ENCODE assay signal across 8 cellular contexts in genomic region chr2:636649-637405, GRCh38. TPM values are rescaled to one million over a fixed set of nuclear protein-coding genes. Genes with fewer than 3 reads are reported as not detected.
DNase-seq lines count a peak whose midpoint lies in the region; ATAC-seq and TF ChIP-seq lines count a peak whose summit lies in the region.

No MANE protein-coding gene starts in this region.

- no peaks in the 10 kb centered on the region for H3K36me3 ChIP-seq in gastrocnemius medialis

- H3K27ac ChIP-seq in gastrocnemius medialis: no peak overlapping the region

- POLR2A ChIA-PET in AG04449 (lab: Yijun Ruan, JAX): no interaction called here

- DNase-seq in AG04449 (ENCODE audit: low read depth, low spot score) (no peak), SW480 (ENCODE audit: low spot score) (peak; percentile 62), astrocyte of the spinal cord (ENCODE audit: low read depth, low spot score) (peak; percentile 50), hypothalamus (lab: John Stamatoyannopoulos, UW) (peak in 40 of 51 donors; percentile 3 to 72 (median 36)), gastrocnemius medialis (peak in 1 of 2 donors; percentile 44)
- peak; percentile 41 for DNase-seq in Jurkat, Clone E6-1 (ENCODE audit: low read depth, low spot score)

- CTCF ChIA-PET in AG04449 (lab: Yijun Ruan, JAX): interaction anchor here (0.9 to 2.5 kb wide), 8 partner anchors 13 to 391 kb away, joined by 3 to 12 read pairs (median 4); no protein-coding TSS in a partner anchor

- intact Hi-C loops in gastrocnemius medialis (cut with DNase I; ENCODE audit: low total_unique reads): no loop called here

- ATAC-seq in GM18502 (IDR thresholded peaks at IDR 0.05; ENCODE audit: poor library complexity, unreplicated experiment): peak; percentile 65
- ATAC-seq in gastrocnemius medialis: peak in 1 of 2 donors; percentile 58
- ATAC-seq in HG03108 (IDR thresholded peaks at IDR 0.05; ENCODE audit: unreplicated experiment): no peak

- TF ChIP-seq CTCF in AG04449 (IDR thresholded peaks at IDR 0.05; ENCODE audit: insufficient read depth, low read length, missing control alignments) (peak; percentile 65), astrocyte of the spinal cord (IDR thresholded peaks at IDR 0.05; ENCODE audit: low read depth, low read length) (peak; percentile 79), gastrocnemius medialis (IDR thresholded peaks at IDR 0.05 in 4 of 5, conservative IDR thresholded peaks at IDR 0.05 in 1 of 5) (peak; percentile 27 to 71 (median 43))

- no peaks in the 10 kb centered on the region for H3K4me1 ChIP-seq in gastrocnemius medialis

- peak overlapping the region; percentile 47 for H3K4me3 ChIP-seq in AG04449 (ENCODE audit: low read depth, low read length)
- H3K4me3 ChIP-seq in Jurkat, Clone E6-1 (ENCODE audit: low read length): no peak overlapping the region
- H3K4me3 ChIP-seq in astrocyte of the spinal cord (ENCODE audit: low read depth, low read length): peak overlapping the region; percentile 7
- H3K4me3 ChIP-seq in gastrocnemius medialis: peak overlapping the region in 3 of 4 donors; percentile 28 to 42 (median 42)

- no peak for TF ChIP-seq POLR2A in gastrocnemius medialis (IDR thresholded peaks at IDR 0.05)

- in situ Hi-C loops in astrocyte of the spinal cord (cut with HindIII; ENCODE audit: low sequenced_read_pairs) (no loop called here), gastrocnemius medialis (cut with MboI; ENCODE audit: low sequenced_read_pairs in 4 of 4) (no loop called here)

- no peaks in the 10 kb centered on the region for H3K9me3 ChIP-seq in gastrocnemius medialis

- peaks cover 0 to 4% (median 0%) of the 10 kb centered on the region in 3 donors for H3K27me3 ChIP-seq in gastrocnemius medialis

RNA-seq across cellular contexts. Expression of gene TMEM18, which starts 40.4 kb away (rescaled TPM):
- 110 TPM for polyA plus RNA-seq in Jurkat, Clone E6-1 (2012; ENCODE audit: insufficient read depth, insufficient read length)
- total RNA-seq in gastrocnemius medialis: 10 to 100 TPM in 3 of 4 donors, 1 to 10 TPM in 1; 9.0 to 26.1 (median 12.3) TPM
